1 cellular context compared by ENCODE assay signal in the genomic region with DNA sequence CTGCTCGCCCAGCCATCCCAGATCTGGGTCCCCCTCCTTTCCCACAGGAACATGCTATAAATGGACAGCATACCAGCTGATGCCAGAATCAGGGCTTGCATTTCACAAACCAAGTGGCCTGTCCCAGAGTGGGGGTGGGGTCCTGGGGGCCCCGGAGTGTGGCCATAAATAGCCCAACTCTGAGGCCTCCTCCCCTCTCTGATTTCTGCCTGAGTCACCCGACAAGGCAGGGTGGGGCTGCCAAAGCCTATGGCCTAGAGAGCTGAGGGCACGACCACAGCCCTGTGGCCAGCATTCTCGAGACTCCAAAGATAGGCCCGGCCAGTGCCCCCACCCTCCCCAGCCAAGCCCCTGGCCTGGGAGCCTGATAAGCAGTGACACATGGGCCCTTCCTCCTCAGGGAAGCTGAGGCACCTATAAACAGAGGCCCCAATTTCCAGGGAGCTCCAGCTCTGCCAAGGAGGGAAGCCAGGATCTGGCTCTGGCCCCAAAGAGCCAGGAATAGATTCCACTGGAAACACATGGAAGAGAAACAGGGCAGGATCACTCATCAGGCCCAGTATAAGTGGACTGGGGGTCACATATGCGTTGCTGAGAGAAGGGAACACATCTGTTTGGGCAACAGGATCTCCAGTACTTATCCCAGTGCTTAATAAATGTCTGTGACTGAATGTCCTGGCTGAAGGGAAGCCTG.
TF ChIP-seq lines count a peak whose summit lies in the region.

No MANE protein-coding gene starts in this region.

TF ChIP-seq in HEK293, 187 proteins besides CTCF, POLR2A, EP300 and RAD21 (continued from another document):
- no peak for TF ChIP-seq ZNF692 (tag by site-specific recombination; IDR thresholded peaks at IDR 0.05)
- no peak for TF ChIP-seq HOXA7 (CRISPR knock-in tag; IDR thresholded peaks at IDR 0.05; ENCODE audit: borderline replicate concordance)
- TF ChIP-seq SP2 (tag by site-specific recombination; IDR thresholded peaks at IDR 0.05) = no peak
- 0 out of 2 replicates have a peak, but pooled peaks have one; percentile 19 for TF ChIP-seq KLF1 (tag by site-specific recombination; IDR thresholded peaks at IDR 0.05)
TF ChIP-seq in HEK293: peak in this region for 2.
